ENCODE assay signal across 16 cellular contexts in genomic region chr9:91321691-91322090, GRCh38. TPM values are rescaled to one million over a fixed set of nuclear protein-coding genes. Genes with fewer than 3 reads are reported as not detected.
DNase-seq lines count a peak whose midpoint lies in the region; ATAC-seq and TF ChIP-seq lines count a peak whose summit lies in the region.
"Had no signal": no experiment of that assay in that cellular context is flagged by ENCODE, and none has a peak within 500 bp of the region (broad histone marks: within the 10 kb centered on the region; RNA-seq: fewer than 3 reads in every experiment).

No MANE protein-coding gene starts in this region.

- peaks cover 10% of the 10 kb centered on the region for H3K4me1 Mint-ChIP-seq in activated T-cell treated with anti-CD3 and anti-CD28 coated beads, Interleukin-2, amount 50 U/mL, for 72 hours (ENCODE audit: low read depth)

- ATAC-seq in activated T-cell treated with anti-CD3 and anti-CD28 coated beads, Interleukin-2, amount 50 U/mL, for 72 hours (replicated peaks in 1 of 2) = no peak
- ATAC-seq in mucosa of descending colon (peak; percentile 55), GM18909 (IDR thresholded peaks at IDR 0.05; ENCODE audit: poor library complexity, unreplicated experiment) (no peak)
- ATAC-seq: GM23338, HCT116 had no signal

- H3K4me3 ChIP-seq in SJSA1 = no peak overlapping the region
- no peak overlapping the region for H3K4me3 ChIP-seq in mucosa of descending colon
- H3K4me3 ChIP-seq: GM23338 had no signal

- H3K36me3 ChIP-seq in SJSA1 = no peaks in the 10 kb centered on the region
- H3K36me3 ChIP-seq in mucosa of descending colon (ENCODE audit: low read depth) = no peaks in the 10 kb centered on the region

- 0 out of 2 replicates have a peak overlapping the region, but pooled peaks have one; percentile 17 for H3K27ac ChIP-seq in SJSA1

- no peaks in the 10 kb centered on the region for H3K27me3 Mint-ChIP-seq in activated T-cell treated with anti-CD3 and anti-CD28 coated beads, Interleukin-2, amount 50 U/mL, for 72 hours (ENCODE audit: low read depth)
- H3K27me3 Mint-ChIP-seq: CD4-positive, alpha-beta memory T cell had no signal

- H3K4me1 ChIP-seq in SJSA1 (replicated peaks) = no peaks in the 10 kb centered on the region
- no peaks in the 10 kb centered on the region for H3K4me1 ChIP-seq in mucosa of descending colon (ENCODE audit: low read depth)

- DNase-seq in activated T-cell treated with anti-CD3 and anti-CD28 coated beads, Interleukin-2, amount 50 U/mL, for 72 hours = no peak
- no peak for DNase-seq in activated T-cell treated with anti-CD3 and anti-CD28 coated beads, Interleukin-2, amount 50 U/mL, for 48 hours
- no peak for DNase-seq in SJSA1 (ENCODE audit: low read depth in 1 of 2, low spot score in 2 of 2)
- no peak for DNase-seq in mucosa of descending colon
- no peak for DNase-seq in GM20000 (ENCODE audit: low spot score)
- DNase-seq: C1 segment of cervical spinal cord; Calu3; CD4-positive, alpha-beta memory T cell; COR-L47; DMS79; EL; GF-D8; H9 had no signal

- H3K36me3 Mint-ChIP-seq in activated T-cell treated with anti-CD3 and anti-CD28 coated beads, Interleukin-2, amount 50 U/mL, for 72 hours (ENCODE audit: insufficient read depth in 2 of 2) = peaks cover 13 to 49% of the 10 kb centered on the region in 2 donors

- no peak for TF ChIP-seq CTCF in mucosa of descending colon (IDR thresholded peaks at IDR 0.05)
- no peak for TF ChIP-seq CTCF in GM20000 (IDR thresholded peaks at IDR 0.05; ENCODE audit: extremely low read depth, missing control alignments)

- H3K4me3 Mint-ChIP-seq in activated T-cell treated with anti-CD3 and anti-CD28 coated beads, Interleukin-2, amount 50 U/mL, for 72 hours = no peak overlapping the region
- H3K4me3 Mint-ChIP-seq: CD4-positive, alpha-beta memory T cell; GM23338; H9 had no signal

- H3K27me3 ChIP-seq in SJSA1 (replicated peaks) = no peaks in the 10 kb centered on the region

- H3K27ac Mint-ChIP-seq in activated T-cell treated with anti-CD3 and anti-CD28 coated beads, Interleukin-2, amount 50 U/mL, for 72 hours = peak overlapping the region; percentile 19
- H3K27ac Mint-ChIP-seq: CD4-positive, alpha-beta memory T cell; GM23338 had no signal

- H3K9me3 ChIP-seq in SJSA1 (replicated peaks) = no peaks in the 10 kb centered on the region
- no peaks in the 10 kb centered on the region for H3K9me3 ChIP-seq in mucosa of descending colon

- no peaks in the 10 kb centered on the region for H3K9me3 Mint-ChIP-seq in activated T-cell treated with anti-CD3 and anti-CD28 coated beads, Interleukin-2, amount 50 U/mL, for 72 hours
- H3K9me3 Mint-ChIP-seq: CD4-positive, alpha-beta memory T cell; H9 had no signal

- intact Hi-C loops in mucosa of descending colon (cut with DNase I, micrococcal nuclease) = no loop called here

RNA-seq across cellular contexts. Expression of gene AUH, which starts 40.0 kb away (rescaled TPM):
- 10 to 100 TPM; 71.5 to 85.8 TPM for total RNA-seq in activated T-cell treated with anti-CD3 and anti-CD28 coated beads, Interleukin-2, amount 50 U/mL, for 72 hours
- total RNA-seq in SJSA1 (2014; rRNA removed; shearing (Covaris generic)) = 15.3 and 20.7 TPM in 2 replicates
- 10 to 100 TPM; 18.2 to 37.2 (median 26.6) TPM for total RNA-seq in mucosa of descending colon
